25 cellular contexts compared by ENCODE assay signal in the genomic region with DNA sequence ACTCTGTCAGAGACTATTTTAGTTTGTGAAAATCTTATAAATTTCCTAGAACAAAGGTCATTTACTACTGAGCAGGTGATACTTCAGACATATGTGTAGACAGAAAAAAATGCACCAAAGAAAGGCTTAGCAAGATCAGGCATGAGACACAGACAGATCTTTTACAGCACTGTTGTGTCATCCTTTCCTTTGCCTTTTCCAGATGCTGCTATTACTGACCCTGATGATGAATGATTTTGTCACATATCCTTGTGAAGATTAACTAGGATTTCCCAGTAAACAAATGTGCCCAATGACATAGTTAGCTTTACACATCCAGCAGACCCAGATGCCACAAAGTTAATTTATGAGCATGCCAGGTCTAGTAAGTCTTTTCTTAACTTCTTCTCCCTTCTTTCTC.
"Had no signal": no experiment of that assay in that cellular context is flagged by ENCODE, and none has a peak within 500 bp of the region (broad histone marks: within the 10 kb centered on the region; RNA-seq: fewer than 3 reads in every experiment).

No MANE protein-coding gene starts in this region.

- H3K9me3 Mint-ChIP-seq: nephron had no signal

- H3K4me1 ChIP-seq: lower lobe of right lung, tibial artery had no signal

- H3K27me3 ChIP-seq: brain microvascular endothelial cell, esophagus muscularis mucosa, hepatocyte, tibial artery had no signal

- H3K36me3 Mint-ChIP-seq: mesothelial cell of epicardium had no signal

- H3K27ac Mint-ChIP-seq: mesothelial cell of epicardium, nephron had no signal

- H3K27ac ChIP-seq: brain microvascular endothelial cell, esophagus muscularis mucosa, hepatocyte, lower lobe of right lung, tibial artery, VCaP had no signal

- H3K36me3 ChIP-seq: brain microvascular endothelial cell, esophagus muscularis mucosa, lower lobe of right lung, tibial artery had no signal

- H3K4me1 Mint-ChIP-seq: mesothelial cell of epicardium, nephron had no signal

- ATAC-seq: left colon, lower lobe of right lung had no signal

- H3K4me3 Mint-ChIP-seq: mesothelial cell of epicardium, nephron had no signal

- DNase-seq: activated CD4-positive, CD25-positive, alpha-beta regulatory T cell treated with anti-CD3 and anti-CD28 coated beads, Interleukin-2, amount 50 U/mL, for 72 hours; activated CD8-positive, alpha-beta memory T cell treated with anti-CD3 and anti-CD28 coated beads for 24 hours; activated CD8-positive, alpha-beta memory T cell treated with anti-CD3 and anti-CD28 coated beads, Interleukin-2, amount 50 U/mL, for 48 hours; activated effector memory CD4-positive, alpha-beta T cell treated with anti-CD3 and anti-CD28 coated beads, Interleukin-2, amount 50 U/mL, for 16 hours; activated naive CD4-positive, alpha-beta T cell treated with anti-CD3 and anti-CD28 coated beads, Interleukin-2, amount 50 U/mL, for 16 hours; activated T-cell treated with anti-CD3 and anti-CD28 coated beads, Interleukin-2, amount 50 U/mL, for 48 hours; aorta; brain microvascular endothelial cell; cerebellar nuclear complex; cortex of kidney; left colon; lower lobe of right lung; posterior cingulate gyrus; retina; stimulated activated CD4-positive, alpha-beta T cell treated with anti-CD3 and anti-CD28 coated beads, Interleukin-12 subunit alpha, Interleukin-12 subunit beta, amount 100 ng/mL, for 4 hours; stimulated activated CD4-positive, alpha-beta T cell treated with anti-CD3 and anti-CD28 coated beads, Interleukin-1b, Interleukin-23, amount 100 ng/mL, for 48 hours; stimulated activated naive CD4-positive, alpha-beta T cell treated with Interleukin-2 at 50 U/mL for 16 hours; substantia nigra; T-helper 2 cell; tibial artery had no signal

- H3K9me3 ChIP-seq: esophagus muscularis mucosa, lower lobe of right lung, tibial artery had no signal

- H3K4me3 ChIP-seq: esophagus muscularis mucosa, hepatocyte, lower lobe of right lung, tibial artery had no signal
